ENCODE assay signal across 19 cellular contexts in genomic region chr16:9791566-9791965, GRCh38.
"Had no signal": no experiment of that assay in that cellular context is flagged by ENCODE, and none has a peak within 500 bp of the region (broad histone marks: within the 10 kb centered on the region; RNA-seq: fewer than 3 reads in every experiment).

No MANE protein-coding gene starts in this region.

- H3K27me3 Mint-ChIP-seq: stimulated activated naive CD8-positive, alpha-beta T cell treated with anti-CD3 and anti-CD28 coated beads, Interleukin-15, amount 100 ng/mL, for 72 hours; type B pancreatic cell had no signal

- DNase-seq: islet precursor cell; left ventricle myocardium inferior; mesenchymal stem cell; naive B cell; natural killer cell; nephron progenitor cell; ovary; posterior cingulate gyrus; right lobe of liver; stimulated activated CD4-positive, alpha-beta T cell treated with anti-CD3 and anti-CD28 coated beads, Interleukin-1b, Interleukin-23, amount 100 ng/mL, for 48 hours; stimulated activated CD4-positive, alpha-beta T cell treated with anti-CD3 and anti-CD28 coated beads, Interleukin-2, amount 100 ng/mL, for 48 hours; stimulated activated CD4-positive, alpha-beta T cell treated with anti-CD3 and anti-CD28 coated beads, Interleukin-4, amount 100 ng/mL, for 4 hours; stimulated activated CD8-positive, alpha-beta memory T cell treated with anti-CD3 and anti-CD28 coated beads, Interleukin-4, amount 100 ng/mL, for 48 hours; stimulated activated naive CD4-positive, alpha-beta T cell treated with Interleukin-2 at 50 U/mL for 16 hours; stimulated activated naive CD8-positive, alpha-beta T cell treated with anti-CD3 and anti-CD28 coated beads, Interleukin-15, amount 100 ng/mL, for 72 hours; uterus had no signal

- H3K4me3 Mint-ChIP-seq: mesothelial cell of epicardium; naive B cell; natural killer cell; nephron progenitor cell; stimulated activated memory B cell treated with anti-CD40 and anti-IgM and Interleukin-4, amounts not matched to agents 10 μg/mL and 1 μg/mL and 100 μg/mL, for 72 hours; stimulated activated naive CD8-positive, alpha-beta T cell treated with anti-CD3 and anti-CD28 coated beads, Interleukin-15, amount 100 ng/mL, for 72 hours; type B pancreatic cell had no signal

- H3K4me1 Mint-ChIP-seq: naive B cell; natural killer cell; stimulated activated memory B cell treated with anti-CD40 and anti-IgM and Interleukin-4, amounts not matched to agents 10 μg/mL and 1 μg/mL and 100 μg/mL, for 72 hours; stimulated activated naive CD8-positive, alpha-beta T cell treated with anti-CD3 and anti-CD28 coated beads, Interleukin-15, amount 100 ng/mL, for 72 hours had no signal

- H3K36me3 Mint-ChIP-seq: mesothelial cell of epicardium; naive B cell; natural killer cell; stimulated activated memory B cell treated with anti-CD40 and anti-IgM and Interleukin-4, amounts not matched to agents 10 μg/mL and 1 μg/mL and 100 μg/mL, for 72 hours; type B pancreatic cell had no signal

- ATAC-seq: natural killer cell; right lobe of liver; stimulated activated memory B cell treated with anti-CD40 and anti-IgM and Interleukin-4, amounts not matched to agents 10 μg/mL and 1 μg/mL and 100 μg/mL, for 72 hours; stimulated activated naive CD8-positive, alpha-beta T cell treated with anti-CD3 and anti-CD28 coated beads, Interleukin-15, amount 100 ng/mL, for 72 hours had no signal

- H3K27ac Mint-ChIP-seq: mesothelial cell of epicardium; naive B cell; natural killer cell; nephron progenitor cell; stimulated activated memory B cell treated with anti-CD40 and anti-IgM and Interleukin-4, amounts not matched to agents 10 μg/mL and 1 μg/mL and 100 μg/mL, for 72 hours; stimulated activated naive CD8-positive, alpha-beta T cell treated with anti-CD3 and anti-CD28 coated beads, Interleukin-15, amount 100 ng/mL, for 72 hours; type B pancreatic cell had no signal

- H3K9me3 Mint-ChIP-seq: mesothelial cell of epicardium; nephron progenitor cell; stimulated activated naive CD8-positive, alpha-beta T cell treated with anti-CD3 and anti-CD28 coated beads, Interleukin-15, amount 100 ng/mL, for 72 hours; type B pancreatic cell had no signal
